Comparison of ENCODE assay signal across 26 cellular contexts in genomic region chr12:75685826-75686225, GRCh38.
"Had no signal": no experiment of that assay in that cellular context is flagged by ENCODE, and none has a peak within 500 bp of the region (broad histone marks: within the 10 kb centered on the region; RNA-seq: fewer than 3 reads in every experiment).

No MANE protein-coding gene starts in this region.

- H3K36me3 Mint-ChIP-seq: naive B cell had no signal

- H3K4me1 Mint-ChIP-seq: naive B cell had no signal

- H3K4me3 ChIP-seq: coronary artery, dorsolateral prefrontal cortex, heart right ventricle, left lung, lung, right atrium auricular region, tibial nerve had no signal

- H3K27ac Mint-ChIP-seq: activated CD8-positive, alpha-beta T cell treated with anti-CD3 and anti-CD28 coated beads for 36 hours; activated T-helper 17 cell treated with anti-CD3 and anti-CD28 coated beads, Interleukin-2, amount 50 U/mL, for 72 hours; naive B cell; WTC11 had no signal

- H3K27me3 Mint-ChIP-seq: activated T-helper 17 cell treated with anti-CD3 and anti-CD28 coated beads, Interleukin-2, amount 50 U/mL, for 72 hours had no signal

- H3K4me3 Mint-ChIP-seq: activated CD8-positive, alpha-beta T cell treated with anti-CD3 and anti-CD28 coated beads for 36 hours; activated T-cell treated with anti-CD3 and anti-CD28 coated beads, Interleukin-2, amount 50 U/mL, for 4 hours; activated T-helper 17 cell treated with anti-CD3 and anti-CD28 coated beads, Interleukin-2, amount 50 U/mL, for 72 hours; neural crest cell; WTC11 had no signal

- H3K27ac ChIP-seq: dorsolateral prefrontal cortex, left lung, right atrium auricular region had no signal

- H3K27me3 ChIP-seq: brain microvascular endothelial cell, dorsolateral prefrontal cortex, heart right ventricle, left lung, right atrium auricular region, tibial nerve had no signal

- DNase-seq: activated CD4-positive, alpha-beta T cell treated with anti-CD3 and anti-CD28 coated beads for 1 hour; activated CD4-positive, alpha-beta T cell treated with anti-CD3 and anti-CD28 coated beads, Interleukin-2, amount 50 U/mL, for 1 hour; activated CD8-positive, alpha-beta T cell treated with anti-CD3 and anti-CD28 coated beads for 36 hours; activated gamma-delta T cell treated with Interleukin-2 at 50 U/mL for 16 hours; activated naive CD4-positive, alpha-beta T cell treated with anti-CD3 and anti-CD28 coated beads, Interleukin-2, amount 50 U/mL, for 16 hours; activated T-cell treated with anti-CD3 and anti-CD28 coated beads, Interleukin-2, amount 50 U/mL, for 4 hours; amniotic stem cell; brain microvascular endothelial cell; dorsolateral prefrontal cortex; effector memory CD4-positive, alpha-beta T cell; erythroblast; heart right ventricle; left lung; naive B cell; nucleus accumbens; stimulated activated CD4-positive, alpha-beta T cell treated with anti-CD3 and anti-CD28 coated beads, Interleukin-15, amount 100 ng/mL, for 24 hours; stimulated activated CD4-positive, alpha-beta T cell treated with anti-CD3 and anti-CD28 coated beads, Interleukin-2, amount 100 ng/mL, for 24 hours; stimulated activated naive CD4-positive, alpha-beta T cell; T-helper 2 cell had no signal

- H3K9me3 Mint-ChIP-seq: activated CD8-positive, alpha-beta T cell treated with anti-CD3 and anti-CD28 coated beads for 36 hours; activated T-cell treated with anti-CD3 and anti-CD28 coated beads, Interleukin-2, amount 50 U/mL, for 4 hours; activated T-helper 17 cell treated with anti-CD3 and anti-CD28 coated beads, Interleukin-2, amount 50 U/mL, for 72 hours had no signal

- H3K36me3 ChIP-seq: brain microvascular endothelial cell, heart right ventricle, left lung, right atrium auricular region, tibial nerve had no signal

- H3K9me3 ChIP-seq: heart right ventricle, left lung, right atrium auricular region, tibial nerve had no signal

- H3K4me1 ChIP-seq: left lung, right atrium auricular region had no signal
